In the genomic region with DNA sequence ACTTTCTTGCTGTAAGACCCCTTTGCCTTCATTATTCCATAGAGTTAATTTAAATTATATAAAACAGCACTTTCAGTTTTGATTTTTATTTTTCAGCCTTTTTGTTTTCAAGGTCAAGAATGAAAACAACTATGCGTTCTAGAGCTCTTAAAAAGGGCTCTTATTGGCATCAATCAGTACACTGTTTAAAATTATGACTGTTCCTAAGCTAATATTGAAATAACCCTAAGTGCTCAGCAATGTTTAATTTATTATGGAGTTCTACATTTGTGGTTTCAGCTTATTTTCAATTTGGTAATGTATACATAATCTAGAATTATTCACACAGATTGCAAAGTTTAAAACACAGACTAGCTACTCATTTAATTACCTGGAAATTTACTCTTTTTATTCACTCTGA, we compare ENCODE assay signal across 21 cellular contexts.
DNase-seq lines count a peak whose midpoint lies in the region; ATAC-seq and TF ChIP-seq lines count a peak whose summit lies in the region.
"Had no signal": no experiment of that assay in that cellular context is flagged by ENCODE, and none has a peak within 500 bp of the region (broad histone marks: within the 10 kb centered on the region; RNA-seq: fewer than 3 reads in every experiment).

No MANE protein-coding gene starts in this region.

- no peak for DNase-seq in activated CD8-positive, alpha-beta T cell treated with anti-CD3 and anti-CD28 coated beads for 36 hours
- no peak for DNase-seq in activated CD8-positive, alpha-beta T cell treated with anti-CD3 and anti-CD28 coated beads, Interleukin-2, amount 10 ng/mL, durations not matched to agents 7 days and 5 days
- no peak for DNase-seq in CD8-positive, alpha-beta T cell
- no peak for DNase-seq in effector memory CD4-positive, alpha-beta T cell
- DNase-seq in gastrocnemius medialis (no peak), esophagus squamous epithelium (lab: John Stamatoyannopoulos, UW) (no peak), G401 (ENCODE audit: low spot score) (no peak), NCI-H187 (lab: John Stamatoyannopoulos, UW) (no peak)
- DNase-seq: BE2C, DND-41, GDM1, GM23248, NCI-H1436, NCI-H2029 treated with DMSO at 0.1 percent for 48 hours, NCI-H2171 treated with DMSO at 0.1 percent for 48 hours, NCI-H510A, NCI-H774, PC-9 had no signal

- H3K36me3 Mint-ChIP-seq in activated CD8-positive, alpha-beta T cell treated with anti-CD3 and anti-CD28 coated beads for 36 hours (ENCODE audit: low read depth): peaks cover 38% of the 10 kb centered on the region
- H3K36me3 Mint-ChIP-seq in activated CD8-positive, alpha-beta T cell treated with anti-CD3 and anti-CD28 coated beads, Interleukin-2, amount 10 ng/mL, durations not matched to agents 7 days and 5 days (ENCODE audit: low read depth): peaks cover 71% of the 10 kb centered on the region
- H3K36me3 Mint-ChIP-seq in CD8-positive, alpha-beta T cell: peaks cover 76% of the 10 kb centered on the region

- no peaks in the 10 kb centered on the region for H3K27me3 ChIP-seq in CD8-positive, alpha-beta T cell (ENCODE audit: insufficient read depth, low read length)
- no peaks in the 10 kb centered on the region for H3K27me3 ChIP-seq in effector memory CD4-positive, alpha-beta T cell (replicated peaks; ENCODE audit: control insufficient read depth, insufficient read depth, low read length, poor library complexity, severe bottlenecking)
- H3K27me3 ChIP-seq in gastrocnemius medialis: no peaks in the 10 kb centered on the region
- no peaks in the 10 kb centered on the region for H3K27me3 ChIP-seq in esophagus squamous epithelium
- H3K27me3 ChIP-seq: BE2C had no signal

- TF ChIP-seq CTCF in activated CD8-positive, alpha-beta T cell treated with anti-CD3 and anti-CD28 coated beads for 36 hours (IDR thresholded peaks at IDR 0.05): no peak
- TF ChIP-seq CTCF in CD8-positive, alpha-beta T cell (IDR thresholded peaks at IDR 0.05): no peak
- TF ChIP-seq CTCF in gastrocnemius medialis (IDR thresholded peaks at IDR 0.05 in 4 of 5, conservative IDR thresholded peaks at IDR 0.05 in 1 of 5) (no peak), esophagus squamous epithelium (IDR thresholded peaks at IDR 0.05) (no peak)

- peaks cover 51% of the 10 kb centered on the region for H3K4me1 ChIP-seq in CD8-positive, alpha-beta T cell (ENCODE audit: insufficient read depth, low read length)
- peaks cover 6% of the 10 kb centered on the region for H3K4me1 ChIP-seq in effector memory CD4-positive, alpha-beta T cell (ENCODE audit: control insufficient read depth, insufficient read depth, low read length, poor library complexity, severe bottlenecking)
- H3K4me1 ChIP-seq in gastrocnemius medialis: peaks cover 49% of the 10 kb centered on the region in 2 donors
- peaks cover 0 to 39% (median 2%) of the 10 kb centered on the region in 3 donors for H3K4me1 ChIP-seq in esophagus squamous epithelium

- intact Hi-C loops in activated CD8-positive, alpha-beta T cell treated with anti-CD3 and anti-CD28 coated beads for 36 hours (cut with micrococcal nuclease): loop anchor here (10.0 kb wide), 1 partner anchor 153 kb away; no protein-coding TSS in a partner anchor
- intact Hi-C loops in CD8-positive, alpha-beta T cell (cut with DNase I, micrococcal nuclease): loop anchor here in 1 of 2 experiments (10.0 kb wide), 1 partner anchor 423 kb away; no protein-coding TSS in a partner anchor
- intact Hi-C loops in gastrocnemius medialis (cut with DNase I; ENCODE audit: low total_unique reads) (loop anchor here (5.0 to 10.0 kb wide), 2 partner anchors 221 to 373 kb away; no protein-coding TSS in a partner anchor), esophagus squamous epithelium (cut with DNase I) (no loop called here)

- TF ChIP-seq POLR2A in gastrocnemius medialis (IDR thresholded peaks at IDR 0.05): no peak
- TF ChIP-seq POLR2A in esophagus squamous epithelium (IDR thresholded peaks at IDR 0.05): no peak

- H3K27me3 Mint-ChIP-seq in activated CD8-positive, alpha-beta T cell treated with anti-CD3 and anti-CD28 coated beads for 36 hours: no peaks in the 10 kb centered on the region
- H3K27me3 Mint-ChIP-seq in activated CD8-positive, alpha-beta T cell treated with anti-CD3 and anti-CD28 coated beads, Interleukin-2, amount 10 ng/mL, durations not matched to agents 7 days and 5 days (ENCODE audit: low read depth): no peaks in the 10 kb centered on the region
- no peaks in the 10 kb centered on the region for H3K27me3 Mint-ChIP-seq in CD8-positive, alpha-beta T cell (ENCODE audit: low read depth)

- in situ Hi-C loops in gastrocnemius medialis (cut with MboI; ENCODE audit: low sequenced_read_pairs in 4 of 4): loop anchor here in 3 of 4 donors (10.0 to 25.0 kb wide), 4 partner anchors 183 to 373 kb away; a partner anchor contains a TSS
- in situ Hi-C loops in G401 (cut with HindIII; ENCODE audit: low sequenced_read_pairs): no loop called here

- no peak overlapping the region for H3K27ac ChIP-seq in CD8-positive, alpha-beta T cell (ENCODE audit: low read depth, low read length)
- H3K27ac ChIP-seq in effector memory CD4-positive, alpha-beta T cell (ENCODE audit: insufficient read depth, low read length, poor library complexity, severe bottlenecking): peak overlapping the region; percentile 26
- peak overlapping the region; percentile 16 to 69 (median 36) for H3K27ac ChIP-seq in gastrocnemius medialis
- H3K27ac ChIP-seq in esophagus squamous epithelium: no peak overlapping the region
- H3K27ac ChIP-seq: 22Rv1, GM23248, PC-9 had no signal

- H3K4me1 Mint-ChIP-seq in activated CD8-positive, alpha-beta T cell treated with anti-CD3 and anti-CD28 coated beads for 36 hours (ENCODE audit: low read depth): peaks cover 62% of the 10 kb centered on the region
- H3K4me1 Mint-ChIP-seq in activated CD8-positive, alpha-beta T cell treated with anti-CD3 and anti-CD28 coated beads, Interleukin-2, amount 10 ng/mL, durations not matched to agents 7 days and 5 days (ENCODE audit: low read depth): peaks cover 37% of the 10 kb centered on the region
- H3K4me1 Mint-ChIP-seq in CD8-positive, alpha-beta T cell (ENCODE audit: low read depth): peaks cover 70% of the 10 kb centered on the region

- WGBS in esophagus squamous epithelium, 2 donors: 68 to 78% methylated on average over 1 of the region's 1 CpG

- peak overlapping the region; percentile 84 for H3K27ac Mint-ChIP-seq in activated CD8-positive, alpha-beta T cell treated with anti-CD3 and anti-CD28 coated beads for 36 hours
- H3K27ac Mint-ChIP-seq in activated CD8-positive, alpha-beta T cell treated with anti-CD3 and anti-CD28 coated beads, Interleukin-2, amount 10 ng/mL, durations not matched to agents 7 days and 5 days: no peak overlapping the region
- H3K27ac Mint-ChIP-seq in CD8-positive, alpha-beta T cell: peak overlapping the region; percentile 81

- POLR2A ChIA-PET in activated CD8-positive, alpha-beta T cell treated with anti-CD3 and anti-CD28 coated beads for 36 hours (lab: Charles Lee): interaction anchor here (0.6 kb wide), 1 partner anchor 92 kb away, joined by 3 read pairs; no protein-coding TSS in a partner anchor
- POLR2A ChIA-PET in activated CD8-positive, alpha-beta T cell treated with anti-CD3 and anti-CD28 coated beads, Interleukin-2, amount 10 ng/mL, durations not matched to agents 7 days and 5 days (lab: Charles Lee): interaction anchor here (0.6 kb wide), 1 partner anchor 13 kb away, joined by 3 read pairs; no protein-coding TSS in a partner anchor
- POLR2A ChIA-PET in CD8-positive, alpha-beta T cell (lab: Charles Lee): interaction anchor here (0.8 to 1.3 kb wide), 4 partner anchors 19 to 264 kb away, joined by 3 to 4 read pairs (median 3); no protein-coding TSS in a partner anchor

- CTCF ChIA-PET in activated CD8-positive, alpha-beta T cell treated with anti-CD3 and anti-CD28 coated beads for 36 hours (lab: Charles Lee): interaction anchor here (0.7 to 3.4 kb wide), 6 partner anchors 10 to 377 kb away, joined by 3 to 11 read pairs (median 4); no protein-coding TSS in a partner anchor
- CTCF ChIA-PET in activated CD8-positive, alpha-beta T cell treated with anti-CD3 and anti-CD28 coated beads, Interleukin-2, amount 10 ng/mL, durations not matched to agents 7 days and 5 days (lab: Charles Lee): interaction anchor here (1.1 to 2.0 kb wide), 4 partner anchors 19 to 376 kb away, joined by 3 to 11 read pairs (median 5); no protein-coding TSS in a partner anchor
- CTCF ChIA-PET in CD8-positive, alpha-beta T cell (lab: Charles Lee): interaction anchor here (1.5 to 2.4 kb wide), 2 partner anchors 24 to 264 kb away, joined by 3 to 10 read pairs; no protein-coding TSS in a partner anchor

- H3K9me3 ChIP-seq in CD8-positive, alpha-beta T cell (ENCODE audit: low read length): no peaks in the 10 kb centered on the region
- no peaks in the 10 kb centered on the region for H3K9me3 ChIP-seq in effector memory CD4-positive, alpha-beta T cell (ENCODE audit: control insufficient read depth, low read length)
- no peaks in the 10 kb centered on the region for H3K9me3 ChIP-seq in gastrocnemius medialis
- H3K9me3 ChIP-seq in esophagus squamous epithelium: no peaks in the 10 kb centered on the region
- H3K9me3 ChIP-seq: BE2C had no signal

- ATAC-seq in activated CD8-positive, alpha-beta T cell treated with anti-CD3 and anti-CD28 coated beads for 36 hours: no peak
- no peak for ATAC-seq in activated CD8-positive, alpha-beta T cell treated with anti-CD3 and anti-CD28 coated beads, Interleukin-2, amount 10 ng/mL, durations not matched to agents 7 days and 5 days
- ATAC-seq in CD8-positive, alpha-beta T cell: no peak
- ATAC-seq in gastrocnemius medialis: no peak
- ATAC-seq: GM12878, HCT116 had no signal

- H3K36me3 ChIP-seq in CD8-positive, alpha-beta T cell (ENCODE audit: insufficient read depth, low read length): peaks cover 28% of the 10 kb centered on the region
- peaks cover 45% of the 10 kb centered on the region for H3K36me3 ChIP-seq in effector memory CD4-positive, alpha-beta T cell (ENCODE audit: control insufficient read depth, insufficient read depth, low read length)
- H3K36me3 ChIP-seq in gastrocnemius medialis (peaks cover 0 to 75% of the 10 kb centered on the region in 2 donors), esophagus squamous epithelium (peaks cover 0 to 73% (median 8%) of the 10 kb centered on the region in 3 donors)

- H3K4me3 ChIP-seq in CD8-positive, alpha-beta T cell (ENCODE audit: low read depth, low read length): no peak overlapping the region
- no peak overlapping the region for H3K4me3 ChIP-seq in effector memory CD4-positive, alpha-beta T cell (ENCODE audit: insufficient read depth, low read depth, low read length, poor library complexity, severe bottlenecking)
- H3K4me3 ChIP-seq in gastrocnemius medialis (no peak overlapping the region), esophagus squamous epithelium (no peak overlapping the region)
- H3K4me3 ChIP-seq: GM12878, GM23248, PC-9 had no signal

- H3K9me3 Mint-ChIP-seq in activated CD8-positive, alpha-beta T cell treated with anti-CD3 and anti-CD28 coated beads for 36 hours: no peaks in the 10 kb centered on the region
- no peaks in the 10 kb centered on the region for H3K9me3 Mint-ChIP-seq in activated CD8-positive, alpha-beta T cell treated with anti-CD3 and anti-CD28 coated beads, Interleukin-2, amount 10 ng/mL, durations not matched to agents 7 days and 5 days (ENCODE audit: insufficient read depth)
- H3K9me3 Mint-ChIP-seq in CD8-positive, alpha-beta T cell: no peaks in the 10 kb centered on the region

- no peak overlapping the region for H3K4me3 Mint-ChIP-seq in activated CD8-positive, alpha-beta T cell treated with anti-CD3 and anti-CD28 coated beads for 36 hours
- H3K4me3 Mint-ChIP-seq in activated CD8-positive, alpha-beta T cell treated with anti-CD3 and anti-CD28 coated beads, Interleukin-2, amount 10 ng/mL, durations not matched to agents 7 days and 5 days: no peak overlapping the region
- H3K4me3 Mint-ChIP-seq in CD8-positive, alpha-beta T cell: no peak overlapping the region

Comparison
In these comparisons a context has a peak if more than half of its experiments do, and no peak if none do; other contexts are left out.
1. H3K27ac ChIP-seq: peak in effector memory CD4-positive, alpha-beta T cell (single experiment) and gastrocnemius medialis (4 of 4); none in CD8-positive, alpha-beta T cell (single experiment) and esophagus squamous epithelium (0 of 4).